ENCODE assay signal across 15 cellular contexts in genomic region chr14:103708750-103709187, GRCh38. TPM values are rescaled to one million over a fixed set of nuclear protein-coding genes. Genes with fewer than 3 reads are reported as not detected.
DNase-seq lines count a peak whose midpoint lies in the region; ATAC-seq and TF ChIP-seq lines count a peak whose summit lies in the region.
"Had no signal": no experiment of that assay in that cellular context is flagged by ENCODE, and none has a peak within 500 bp of the region (broad histone marks: within the 10 kb centered on the region; RNA-seq: fewer than 3 reads in every experiment).

No MANE protein-coding gene starts in this region.

- peaks cover 18% of the 10 kb centered on the region for H3K4me1 Mint-ChIP-seq in MCF 10A (ENCODE audit: insufficient read depth, unreplicated experiment)

- H3K9ac ChIP-seq in smooth muscle cell (ENCODE audit: low read depth), result no peak overlapping the region

- intact Hi-C loops in breast epithelium (cut with DNase I; ENCODE audit: low total_unique reads) (no loop called here), MCF 10A (cut with micrococcal nuclease) (no loop called here), testis (cut with DNase I; ENCODE audit: low total_unique reads) (no loop called here)

- CTCF ChIA-PET in MCF 10A (lab: Yijun Ruan, JAX), result no interaction called here

- TF ChIP-seq POLR2A in breast epithelium (IDR thresholded peaks at IDR 0.05), result no peak
- no peak for TF ChIP-seq POLR2A in testis (IDR thresholded peaks at IDR 0.05)

- POLR2A ChIA-PET in MCF 10A (lab: Yijun Ruan, JAX), result interaction anchor here (0.7 kb wide), 1 partner anchor 14 kb away, joined by 3 read pairs; no protein-coding TSS in a partner anchor

- peak overlapping the region; percentile 15 to 51 for H3K27ac ChIP-seq in breast epithelium
- no peak overlapping the region for H3K27ac ChIP-seq in testis
- no peak overlapping the region for H3K27ac ChIP-seq in smooth muscle cell (ENCODE audit: low read depth)

- H3K79me2 ChIP-seq in smooth muscle cell (ENCODE audit: low read depth), result no peaks in the 10 kb centered on the region

- peaks cover 3% of the 10 kb centered on the region for H3F3A ChIP-seq in smooth muscle cell (ENCODE audit: low read depth)

- ATAC-seq in GM19023 (IDR thresholded peaks at IDR 0.05; ENCODE audit: unreplicated experiment), result no peak
- ATAC-seq: Panc1 had no signal

- H3K27me3 ChIP-seq in breast epithelium (no peaks in the 10 kb centered on the region), testis (no peaks in the 10 kb centered on the region), smooth muscle cell (ENCODE audit: low read depth) (no peaks in the 10 kb centered on the region)

- H3K27me3 Mint-ChIP-seq in MCF 10A (ENCODE audit: insufficient read depth, unreplicated experiment), result no peaks in the 10 kb centered on the region

- H3K36me3 Mint-ChIP-seq in MCF 10A (ENCODE audit: insufficient read depth, unreplicated experiment), result peaks cover 28% of the 10 kb centered on the region

- no peak overlapping the region for H3K4me2 ChIP-seq in smooth muscle cell

- peak overlapping the region in 1 of 3 donors; percentile 22 for H3K4me3 ChIP-seq in breast epithelium
- H3K4me3 ChIP-seq in testis, result no peak overlapping the region
- no peak overlapping the region for H3K4me3 ChIP-seq in smooth muscle cell

- H3K4me3 Mint-ChIP-seq in MCF 10A (ENCODE audit: unreplicated experiment), result no peak overlapping the region
- H3K4me3 Mint-ChIP-seq: CD8-positive, alpha-beta memory T cell had no signal

- no peak overlapping the region for H3K27ac Mint-ChIP-seq in MCF 10A (ENCODE audit: low read depth, unreplicated experiment)
- H3K27ac Mint-ChIP-seq: CD8-positive, alpha-beta memory T cell had no signal

- peaks cover 16% of the 10 kb centered on the region for H4K20me1 ChIP-seq in smooth muscle cell (ENCODE audit: low read depth)

- H3K9me3 Mint-ChIP-seq in MCF 10A (ENCODE audit: unreplicated experiment), result no peaks in the 10 kb centered on the region
- H3K9me3 Mint-ChIP-seq: CD8-positive, alpha-beta memory T cell had no signal

- peaks cover 9 to 18% of the 10 kb centered on the region in 2 donors for H3K4me1 ChIP-seq in breast epithelium
- H3K4me1 ChIP-seq in testis, result peaks cover 41% of the 10 kb centered on the region
- H3K4me1 ChIP-seq in smooth muscle cell (ENCODE audit: low read depth), result no peaks in the 10 kb centered on the region

- no peak overlapping the region for H2AFZ ChIP-seq in smooth muscle cell (ENCODE audit: low read depth)

- H3K36me3 ChIP-seq in breast epithelium (no peaks in the 10 kb centered on the region), testis (ENCODE audit: low read depth, missing control alignments) (no peaks in the 10 kb centered on the region), smooth muscle cell (ENCODE audit: low read depth) (no peaks in the 10 kb centered on the region)

- peak in 1 of 2 donors; percentile 73 for DNase-seq in breast epithelium (ENCODE audit: low spot score in 2 of 2)
- DNase-seq in MCF 10A (ENCODE audit: unreplicated experiment), result no peak
- DNase-seq in cerebellar cortex (ENCODE audit: low spot score), result peak; percentile 84
- DNase-seq in medulla oblongata (ENCODE audit: extremely low spot score), result peak; percentile 42
- peak; percentile 54 for DNase-seq in testis
- DNase-seq in SHP77 treated with DMSO at 0.1 percent for 48 hours (lab: John Stamatoyannopoulos, UW), result no peak
- DNase-seq in smooth muscle cell (lab: John Stamatoyannopoulos, UW; ENCODE audit: unreplicated experiment), result no peak
- DNase-seq: ACHN; activated gamma-delta T cell; CD8-positive, alpha-beta memory T cell; DMS79 treated with DMSO at 0.1 percent for 48 hours; NCI-H1048; NCI-H748 treated with DMSO at 0.1 percent for 48 hours had no signal

- no peak for TF ChIP-seq CTCF in breast epithelium (IDR thresholded peaks at IDR 0.05)
- no peak for TF ChIP-seq CTCF in MCF 10A (IDR thresholded peaks at IDR 0.05; ENCODE audit: unreplicated experiment)
- TF ChIP-seq CTCF in testis (IDR thresholded peaks at IDR 0.05), result no peak
- no peak for TF ChIP-seq CTCF in smooth muscle cell (IDR thresholded peaks at IDR 0.05; ENCODE audit: borderline replicate concordance, insufficient read depth, poor library complexity, severe bottlenecking)

- H3K9me3 ChIP-seq in breast epithelium, result no peaks in the 10 kb centered on the region
- H3K9me3 ChIP-seq in testis, result no peaks in the 10 kb centered on the region
- no peaks in the 10 kb centered on the region for H3K9me3 ChIP-seq in smooth muscle cell (replicated peaks; ENCODE audit: low read depth)

- 70 to 87% methylated on average over 10 to 18 of the region's 18 CpGs for WGBS in testis, 2 donors
- WGBS in smooth muscle cell (ENCODE audit: low lambda C conversion rate), result 97% methylated on average over 18 of the region's 18 CpGs

- no TSS peak for BruUV-seq in MCF 10A (replicated peaks; lab: Mats Ljungman, UMichigan)

RNA-seq across cellular contexts. Expression of gene XRCC3, which starts 6.5 kb away (rescaled TPM):
- 10 to 100 TPM in 1 of 3 donors, 1 to 10 TPM in 2; 5.9 to 10.2 (median 5.9) TPM for total RNA-seq in breast epithelium
- 9.4 and 17.5 TPM in 2 replicates for total RNA-seq in MCF 10A (2022)
- 10 to 100 TPM; 40.3 to 41.1 TPM for total RNA-seq in testis
- polyA plus RNA-seq in testis (ENCODE audit: insufficient read depth, low read depth, low replicate concordance), result 16.6 TPM
- total RNA-seq in smooth muscle cell, result 4.9 and 10.5 TPM in 2 replicates
- 8.3 and 10.0 TPM in 2 replicates for polyA plus RNA-seq in smooth muscle cell

RNA-seq across cellular contexts. Expression of gene ZFYVE21, which starts 6.8 kb away (rescaled TPM):
- total RNA-seq in breast epithelium, result 100 to 1,000 TPM in 1 of 3 donors, 10 to 100 TPM in 2; 57.4 to 140 (median 96.0) TPM
- 28.6 and 35.5 TPM in 2 replicates for total RNA-seq in MCF 10A (2022)
- 100 to 1,000 TPM; 194 to 251 TPM for total RNA-seq in testis
- polyA plus RNA-seq in testis (ENCODE audit: insufficient read depth, low read depth, low replicate concordance), result 86.4 TPM
- total RNA-seq in smooth muscle cell, result 33.9 and 42.6 TPM in 2 replicates
- 41.5 and 55.9 TPM in 2 replicates for polyA plus RNA-seq in smooth muscle cell

Comparison
In these comparisons a context has a peak if more than half of its experiments do, and no peak if none do; other contexts are left out.
1. DNase-seq: peak in cerebellar cortex (single experiment), medulla oblongata (single experiment) and testis (single experiment); none in MCF 10A (single experiment), SHP77 treated with DMSO at 0.1 percent for 48 hours (single experiment) and smooth muscle cell (single experiment).
2. H3K27ac ChIP-seq: peak in breast epithelium (2 of 2); none in testis (0 of 2) and smooth muscle cell (single experiment).